ENCODE assay signal across 12 cellular contexts in genomic region chr3:146308682-146309081, GRCh38. TPM values are rescaled to one million over a fixed set of nuclear protein-coding genes. Genes with fewer than 3 reads are reported as not detected.
DNase-seq lines count a peak whose midpoint lies in the region; ATAC-seq and TF ChIP-seq lines count a peak whose summit lies in the region.
"Had no signal": no experiment of that assay in that cellular context is flagged by ENCODE, and none has a peak within 500 bp of the region (broad histone marks: within the 10 kb centered on the region; RNA-seq: fewer than 3 reads in every experiment).

No MANE protein-coding gene starts in this region.

- no peaks in the 10 kb centered on the region for H3K9me2 ChIP-seq in HCT116 (ENCODE audit: insufficient read depth)

- peaks cover under 1% of the 10 kb centered on the region for H3K27me3 Mint-ChIP-seq in activated CD4-positive, alpha-beta T cell treated with anti-CD3 and anti-CD28 coated beads for 36 hours

- H3K4me3 ChIP-seq in HCT116 (replicated peaks in 1 of 2; ENCODE audit: low read depth in 1 of 2, low read length in 2 of 2), result no peak overlapping the region
- H3K4me3 ChIP-seq in brain microvascular endothelial cell (ENCODE audit: low read depth, low read length), result no peak overlapping the region
- H3K4me3 ChIP-seq in suprapubic skin, result no peak overlapping the region

- H3K36me3 Mint-ChIP-seq in activated CD4-positive, alpha-beta T cell treated with anti-CD3 and anti-CD28 coated beads for 36 hours (ENCODE audit: low read depth), result no peaks in the 10 kb centered on the region
- H3K36me3 Mint-ChIP-seq: natural killer cell had no signal

- in situ Hi-C loops in brain microvascular endothelial cell (cut with HindIII; ENCODE audit: low pct_ligation_motif_present, low sequenced_read_pairs), result no loop called here

- no peak overlapping the region for H3K4me2 ChIP-seq in HCT116 (ENCODE audit: low read length)

- H3K9ac ChIP-seq in HCT116 (ENCODE audit: low read length), result no peak overlapping the region

- RAD21 ChIA-PET in HCT116 (lab: Charles Lee; ENCODE audit: low non-redundant PET in 1 of 2, low total read pairs in 2 of 2, uncharacterized antibody in 2 of 2, unreplicated experiment in 2 of 2), result no interaction called here

- no peaks in the 10 kb centered on the region for H3K4me1 Mint-ChIP-seq in activated CD4-positive, alpha-beta T cell treated with anti-CD3 and anti-CD28 coated beads for 36 hours
- H3K4me1 Mint-ChIP-seq: natural killer cell had no signal

- POLR2A ChIA-PET in HCT116 (lab: Charles Lee), result no interaction called here
- POLR2A ChIA-PET in activated CD4-positive, alpha-beta T cell treated with anti-CD3 and anti-CD28 coated beads for 36 hours (lab: Charles Lee), result no interaction called here

- no peaks in the 10 kb centered on the region for H3K79me2 ChIP-seq in HCT116 (ENCODE audit: insufficient read depth, low read length)

- no peak overlapping the region for H3K4me3 Mint-ChIP-seq in activated CD4-positive, alpha-beta T cell treated with anti-CD3 and anti-CD28 coated beads for 36 hours
- H3K4me3 Mint-ChIP-seq: natural killer cell had no signal

- TF ChIP-seq POLR2A in HCT116 (IDR thresholded peaks at IDR 0.05; ENCODE audit: borderline replicate concordance, extremely low read depth, insufficient read depth, insufficient read length) (no peak), suprapubic skin (IDR thresholded peaks at IDR 0.05) (no peak)

- 20% methylated on average over 3 of the region's 3 CpGs for WGBS in suprapubic skin

- H3K36me3 ChIP-seq in HCT116 (ENCODE audit: control insufficient read depth in 1 of 2, insufficient read depth in 2 of 2, low read length in 2 of 2) (no peaks in the 10 kb centered on the region), brain microvascular endothelial cell (replicated peaks) (no peaks in the 10 kb centered on the region), suprapubic skin (no peaks in the 10 kb centered on the region)

- DNase-seq in HCT116 (ENCODE audit: low read depth, low spot score) (no peak), brain microvascular endothelial cell (peak; percentile 72), iris pigment epithelial cell (ENCODE audit: low read depth) (peak; percentile 63), suprapubic skin (ENCODE audit: low spot score in 2 of 2) (no peak), NOMO-1 treated with dmso at 0.1 percent for 144 hours (lab: John Stamatoyannopoulos, UW; ENCODE audit: unreplicated experiment) (no peak), DMS 273 (lab: John Stamatoyannopoulos, UW; ENCODE audit: unreplicated experiment) (no peak)
- DNase-seq in activated CD4-positive, alpha-beta T cell treated with anti-CD3 and anti-CD28 coated beads for 36 hours, result no peak
- DNase-seq: activated CD4-positive, alpha-beta T cell treated with anti-CD3 and anti-CD28 coated beads, Interleukin-2, amount 50 U/mL, for 4 hours; GDM1; natural killer cell; NCI-H2107 had no signal

- CTCF ChIA-PET in HCT116 (lab: Charles Lee), result no interaction called here
- CTCF ChIA-PET in activated CD4-positive, alpha-beta T cell treated with anti-CD3 and anti-CD28 coated beads for 36 hours (lab: Charles Lee), result no interaction called here

- TF ChIP-seq EP300 in suprapubic skin (IDR thresholded peaks at IDR 0.05), result no peak

- H3K4me1 ChIP-seq in HCT116 (ENCODE audit: control insufficient read depth in 1 of 2, insufficient read depth in 2 of 2, low read length in 2 of 2) (peaks cover 7 to 8% of the 10 kb centered on the region in 2 experiments), suprapubic skin (peaks cover 21% of the 10 kb centered on the region)

- no peak for TF ChIP-seq RAD21 in HCT116 (IDR thresholded peaks at IDR 0.05; ENCODE audit: low read depth)

- no peak overlapping the region for H3K27ac Mint-ChIP-seq in activated CD4-positive, alpha-beta T cell treated with anti-CD3 and anti-CD28 coated beads for 36 hours
- H3K27ac Mint-ChIP-seq: natural killer cell had no signal

- H3K27me3 ChIP-seq in HCT116 (ENCODE audit: insufficient read depth, low read length) (no peaks in the 10 kb centered on the region), brain microvascular endothelial cell (replicated peaks) (no peaks in the 10 kb centered on the region), suprapubic skin (no peaks in the 10 kb centered on the region)

- no peaks in the 10 kb centered on the region for H3K9me3 Mint-ChIP-seq in activated CD4-positive, alpha-beta T cell treated with anti-CD3 and anti-CD28 coated beads for 36 hours (ENCODE audit: low read depth)

- ATAC-seq in HCT116 (no peak), GM21381 (IDR thresholded peaks at IDR 0.05; ENCODE audit: unreplicated experiment) (no peak)
- ATAC-seq in activated CD4-positive, alpha-beta T cell treated with anti-CD3 and anti-CD28 coated beads for 36 hours, result no peak
- ATAC-seq: natural killer cell had no signal

- TF ChIP-seq CTCF in HCT116 (IDR thresholded peaks at IDR 0.05 in 2 of 3, conservative IDR thresholded peaks at IDR 0.05 in 1 of 3; ENCODE audit: borderline replicate concordance in 1 of 3, insufficient read depth in 1 of 3, low read depth in 2 of 3, low read length in 2 of 3) (no peak), brain microvascular endothelial cell (IDR thresholded peaks at IDR 0.05; ENCODE audit: low read depth, low read length, missing control alignments) (no peak), suprapubic skin (IDR thresholded peaks at IDR 0.05) (no peak)

- H2AFZ ChIP-seq in HCT116 (ENCODE audit: low read depth, low read length, poor library complexity, severe bottlenecking), result peak overlapping the region; percentile 5

- H3K9me3 ChIP-seq in HCT116 (ENCODE audit: control insufficient read depth in 1 of 2, insufficient read depth in 1 of 2, low read depth in 1 of 2, low read length in 2 of 2), result no peaks in the 10 kb centered on the region
- H3K9me3 ChIP-seq in suprapubic skin, result no peaks in the 10 kb centered on the region

- BruUV-seq in HCT116 (replicated peaks; lab: Mats Ljungman, UMichigan), result no TSS peak

- intact Hi-C loops in HCT116 (cut with micrococcal nuclease), result no loop called here
- intact Hi-C loops in activated CD4-positive, alpha-beta T cell treated with anti-CD3 and anti-CD28 coated beads for 36 hours (cut with DNase I, micrococcal nuclease), result no loop called here

- H4K20me1 ChIP-seq in HCT116 (ENCODE audit: insufficient read depth), result no peaks in the 10 kb centered on the region

- no peak overlapping the region for H3K27ac ChIP-seq in HCT116 (ENCODE audit: low read depth, low read length)
- H3K27ac ChIP-seq in brain microvascular endothelial cell, result peak overlapping the region; percentile 98
- H3K27ac ChIP-seq in suprapubic skin, result peak overlapping the region; percentile 27

TF ChIP-seq in HCT116, 20 proteins besides CTCF, POLR2A, EP300 and RAD21:
- no peak for TF ChIP-seq SIN3A (IDR thresholded peaks at IDR 0.05; ENCODE audit: low read depth)
- TF ChIP-seq ZFX (IDR thresholded peaks at IDR 0.05), result no peak
- TF ChIP-seq ELF1 (IDR thresholded peaks at IDR 0.05; ENCODE audit: borderline replicate concordance, low read depth), result no peak
- TF ChIP-seq MAX (IDR thresholded peaks at IDR 0.05), result no peak
- TF ChIP-seq TCF7L2 (IDR thresholded peaks at IDR 0.05; ENCODE audit: borderline replicate concordance, extremely low read depth, insufficient read depth, insufficient read length), result no peak
- TF ChIP-seq, protein P1, sequence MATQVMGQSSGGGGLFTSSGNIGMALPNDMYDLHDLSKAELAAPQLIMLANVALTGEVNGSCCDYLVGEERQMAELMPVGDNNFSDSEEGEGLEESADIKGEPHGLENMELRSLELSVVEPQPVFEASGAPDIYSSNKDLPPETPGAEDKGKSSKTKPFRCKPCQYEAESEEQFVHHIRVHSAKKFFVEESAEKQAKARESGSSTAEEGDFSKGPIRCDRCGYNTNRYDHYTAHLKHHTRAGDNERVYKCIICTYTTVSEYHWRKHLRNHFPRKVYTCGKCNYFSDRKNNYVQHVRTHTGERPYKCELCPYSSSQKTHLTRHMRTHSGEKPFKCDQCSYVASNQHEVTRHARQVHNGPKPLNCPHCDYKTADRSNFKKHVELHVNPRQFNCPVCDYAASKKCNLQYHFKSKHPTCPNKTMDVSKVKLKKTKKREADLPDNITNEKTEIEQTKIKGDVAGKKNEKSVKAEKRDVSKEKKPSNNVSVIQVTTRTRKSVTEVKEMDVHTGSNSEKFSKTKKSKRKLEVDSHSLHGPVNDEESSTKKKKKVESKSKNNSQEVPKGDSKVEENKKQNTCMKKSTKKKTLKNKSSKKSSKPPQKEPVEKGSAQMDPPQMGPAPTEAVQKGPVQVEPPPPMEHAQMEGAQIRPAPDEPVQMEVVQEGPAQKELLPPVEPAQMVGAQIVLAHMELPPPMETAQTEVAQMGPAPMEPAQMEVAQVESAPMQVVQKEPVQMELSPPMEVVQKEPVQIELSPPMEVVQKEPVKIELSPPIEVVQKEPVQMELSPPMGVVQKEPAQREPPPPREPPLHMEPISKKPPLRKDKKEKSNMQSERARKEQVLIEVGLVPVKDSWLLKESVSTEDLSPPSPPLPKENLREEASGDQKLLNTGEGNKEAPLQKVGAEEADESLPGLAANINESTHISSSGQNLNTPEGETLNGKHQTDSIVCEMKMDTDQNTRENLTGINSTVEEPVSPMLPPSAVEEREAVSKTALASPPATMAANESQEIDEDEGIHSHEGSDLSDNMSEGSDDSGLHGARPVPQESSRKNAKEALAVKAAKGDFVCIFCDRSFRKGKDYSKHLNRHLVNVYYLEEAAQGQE (IDR thresholded peaks at IDR 0.05; ENCODE audit: low read depth), result no peak
- no peak for TF ChIP-seq SRF (IDR thresholded peaks at IDR 0.05; ENCODE audit: low read depth)
- TF ChIP-seq YY1 (IDR thresholded peaks at IDR 0.05; ENCODE audit: extremely low read depth, insufficient replicate concordance, low read depth, low read length), result no peak
- TF ChIP-seq POLR2AphosphoS5 (IDR thresholded peaks at IDR 0.05; ENCODE audit: low read depth, low read length), result no peak
- no peak for TF ChIP-seq SP1 (IDR thresholded peaks at IDR 0.05; ENCODE audit: low read depth)

RNA-seq across cellular contexts. Expression of gene PLSCR4, which starts 57.8 kb away (rescaled TPM):
- total RNA-seq in HCT116 (2021; ENCODE audit: unreplicated experiment), result 4.1 TPM
- 2.4 and 2.7 TPM in 2 replicates for polyA plus RNA-seq in HCT116 (2012)
- total RNA-seq in suprapubic skin, result 10 to 100 TPM; 16.4 to 37.3 (median 23.7) TPM
- total RNA-seq in activated CD4-positive, alpha-beta T cell treated with anti-CD3 and anti-CD28 coated beads for 36 hours, result not detected

Comparison
In these comparisons a context has a peak if more than half of its experiments do, and no peak if none do; other contexts are left out.
1. DNase-seq: peak in brain microvascular endothelial cell (single experiment) and iris pigment epithelial cell (single experiment); none in HCT116 (single experiment), suprapubic skin (0 of 2), NOMO-1 treated with dmso at 0.1 percent for 144 hours (single experiment), activated CD4-positive, alpha-beta T cell treated with anti-CD3 and anti-CD28 coated beads for 36 hours (single experiment) and DMS 273 (single experiment).